Comparison of ENCODE assay signal across 25 cellular contexts in the genomic region with DNA sequence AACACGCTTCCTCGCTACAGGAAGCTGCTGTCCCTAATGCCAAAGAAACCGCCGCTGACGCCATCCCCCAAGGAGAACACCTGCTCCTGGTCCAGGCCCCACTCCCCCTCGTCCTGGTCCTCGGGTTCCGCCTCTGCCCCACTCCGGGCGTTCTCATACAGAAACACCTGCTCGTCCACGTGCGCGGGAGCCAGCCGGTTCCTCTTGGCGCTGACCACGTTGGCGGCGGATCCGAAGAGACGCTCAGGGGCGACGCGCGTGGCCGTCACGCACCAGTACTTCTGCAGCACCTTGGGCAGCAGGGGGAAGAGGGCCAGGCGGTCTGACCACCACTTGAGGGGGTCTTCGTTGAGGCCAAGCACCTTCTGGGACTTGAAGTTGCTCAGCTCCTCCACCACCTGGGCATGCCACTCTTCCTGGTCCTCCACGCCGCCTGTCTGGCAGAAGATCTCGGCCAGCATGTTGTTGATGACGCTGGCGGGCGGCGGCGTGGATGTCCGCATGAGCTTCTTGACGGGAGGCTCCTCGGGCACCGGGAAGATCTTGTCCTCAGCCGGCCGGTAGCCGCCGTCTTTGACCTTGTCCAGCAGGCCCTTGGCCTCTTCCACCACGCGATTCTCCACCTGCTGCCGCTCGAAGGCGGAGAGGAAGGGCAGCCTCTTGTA. TPM values are rescaled to one million over a fixed set of nuclear protein-coding genes. Genes with fewer than 3 reads are reported as not detected.
A peak's percentile ranks its signal among the peaks of the same experiment; 100 is the strongest.
DNase-seq lines count a peak whose midpoint lies in the region; ATAC-seq, FAIRE-seq and TF ChIP-seq lines count a peak whose summit lies in the region.
"Had no signal": no experiment of that assay in that cellular context is flagged by ENCODE, and none has a peak within 500 bp of the region (broad histone marks: within the 10 kb centered on the region; RNA-seq: fewer than 3 reads in every experiment).

No MANE protein-coding gene starts in this region.

- intact Hi-C loops in HepG2 (cut with micrococcal nuclease; ENCODE audit: unreplicated experiment), result no loop called here
- intact Hi-C loops in transverse colon (cut with DNase I; ENCODE audit: low total_unique reads), result no loop called here

- peak; percentile 22 for DNase-seq in GM20000 (ENCODE audit: low spot score)
- DNase-seq in WTC11 (ENCODE audit: low spot score), result peak; percentile 6
- DNase-seq in HepG2 (ENCODE audit: low spot score), result no peak
- DNase-seq in NCI-H226, result no peak
- DNase-seq in transverse colon, result no peak
- DNase-seq in effector CD4-positive, alpha-beta T cell, result no peak
- DNase-seq: Calu3; CD8-positive, alpha-beta T cell; DMS153; GDM1; Karpas-422; MV-4-11; NCI-H1105 treated with DMSO at 0.1 percent for 48 hours; NCI-H2029 treated with DMSO at 0.1 percent for 48 hours; NCI-H345; NCI-H524; NCI-H774; NK-92 treated with Interleukin-12 subunit alpha and Interleukin-12 subunit beta, amount 100 ng/mL, for 24 hours; SIG-M5; SK-N-SH had no signal

- ATAC-seq in WTC11 (no peak), HepG2 (no peak), HG03432 (IDR thresholded peaks at IDR 0.05; ENCODE audit: unreplicated experiment) (no peak)
- ATAC-seq: CD8-positive, alpha-beta T cell had no signal

- no peaks in the 10 kb centered on the region for H3K9me3 Mint-ChIP-seq in WTC11
- H3K9me3 Mint-ChIP-seq: CD8-positive, alpha-beta T cell; IgD-negative memory B cell had no signal

- FAIRE-seq in HepG2 (lab: Jason Lieb, UNC), result no peak
- FAIRE-seq: HTR-8/SVneo had no signal

- no peak overlapping the region for H3K4me2 ChIP-seq in HepG2 (ENCODE audit: low read depth, low read length)
- H3K4me2 ChIP-seq: SK-N-SH had no signal

- no peak overlapping the region for H2AFZ ChIP-seq in HepG2 (ENCODE audit: low read length)

- CTCF ChIA-PET in WTC11 (lab: Charles Lee), result no interaction called here
- CTCF ChIA-PET in HepG2 (lab: Yijun Ruan, JAX; ENCODE audit: low intra/inter-chr PET ratio, low total read pairs), result no interaction called here

- no TSS peak for BruUV-seq in HepG2 (replicated peaks; lab: Mats Ljungman, UMichigan)

- over 99% methylated on average over 40 of the region's 50 CpGs for WGBS in HepG2 (ENCODE audit: low lambda C conversion rate)
- 90 to 96% methylated on average over 4 to 49 of the region's 50 CpGs for WGBS in transverse colon (ENCODE audit: low coverage in 1 of 2), 2 donors

- no peak overlapping the region for H3K9ac ChIP-seq in HepG2 (ENCODE audit: insufficient read depth, low read depth, low read length)
- H3K9ac ChIP-seq: SK-N-SH had no signal

- H3K79me2 ChIP-seq in HepG2 (ENCODE audit: insufficient read depth, low read length), result peaks cover 24% of the 10 kb centered on the region

- H3K4me1 Mint-ChIP-seq in WTC11, result peaks cover 44% of the 10 kb centered on the region

- no peak for TF ChIP-seq CTCF in GM20000 (IDR thresholded peaks at IDR 0.05; ENCODE audit: extremely low read depth, missing control alignments)
- TF ChIP-seq CTCF in WTC11 (IDR thresholded peaks at IDR 0.05), result no peak
- no peak for TF ChIP-seq CTCF in HepG2 (CRISPR knock-in tag; IDR thresholded peaks at IDR 0.05)
- no peak for TF ChIP-seq CTCF in transverse colon (IDR thresholded peaks at IDR 0.05)

- no peak overlapping the region for H3K27ac Mint-ChIP-seq in WTC11
- H3K27ac Mint-ChIP-seq: CD8-positive, alpha-beta T cell had no signal

- peaks cover 47% of the 10 kb centered on the region for H3K36me3 Mint-ChIP-seq in WTC11
- H3K36me3 Mint-ChIP-seq: IgD-negative memory B cell had no signal

- H4K20me1 ChIP-seq in HepG2 (ENCODE audit: insufficient read depth, low read length), result peaks cover 13% of the 10 kb centered on the region; the same call in 1 of the 2 replicates

- no peaks in the 10 kb centered on the region for H3K27me3 Mint-ChIP-seq in WTC11 (ENCODE audit: low read depth)
- H3K27me3 Mint-ChIP-seq: IgD-negative memory B cell had no signal

- peaks cover 17 to 68% of the 10 kb centered on the region in 2 experiments for H3K36me3 ChIP-seq in HepG2 (replicated peaks in 1 of 2; ENCODE audit: control insufficient read depth in 1 of 2, insufficient read depth in 2 of 2, low read length in 2 of 2)
- H3K36me3 ChIP-seq in transverse colon, result peaks cover 0 to 46% (median 23%) of the 10 kb centered on the region in 4 donors

- no peak overlapping the region for H3K27ac ChIP-seq in HepG2 (ENCODE audit: extremely low read length, insufficient read depth, low read length)
- no peak overlapping the region for H3K27ac ChIP-seq in transverse colon
- H3K27ac ChIP-seq: RWPE1 had no signal

- H3K4me1 ChIP-seq in HepG2 (ENCODE audit: insufficient read depth, low read length), result 0 out of 2 replicates have a peak, but pooled peaks cover 15% of the 10 kb centered on the region
- peaks cover 0 to 16% (median under 1%) of the 10 kb centered on the region in 4 donors for H3K4me1 ChIP-seq in transverse colon
- H3K4me1 ChIP-seq: HAP-1 had no signal

- in situ Hi-C loops in HepG2 (cut with HindIII; ENCODE audit: extremely low pct_ligation_motif_present, low pct_unique_long_range_greater_than_20kb) (no loop called here), transverse colon (cut with MboI; ENCODE audit: low pct_ligation_motif_present in 1 of 4, low pct_unique_long_range_greater_than_20kb in 1 of 4, low sequenced_read_pairs in 3 of 4) (no loop called here)

- no peaks in the 10 kb centered on the region for H3K9me3 ChIP-seq in HepG2 (ENCODE audit: low read length)
- no peaks in the 10 kb centered on the region for H3K9me3 ChIP-seq in transverse colon
- H3K9me3 ChIP-seq: HAP-1, SK-N-SH had no signal

- POLR2A ChIA-PET in WTC11 (lab: Charles Lee), result no interaction called here
- POLR2A ChIA-PET in HepG2 (lab: Yijun Ruan, JAX), result no interaction called here

- TF ChIP-seq EP300 in HepG2 (IDR thresholded peaks at IDR 0.05; ENCODE audit: low read depth in 2 of 2, low read length in 2 of 2), result no peak
- no peak for TF ChIP-seq EP300 in HepG2 (CRISPR knock-in tag; IDR thresholded peaks at IDR 0.05; ENCODE audit: borderline replicate concordance)
- no peak for TF ChIP-seq EP300 in transverse colon (IDR thresholded peaks at IDR 0.05; ENCODE audit: low read depth)

- TF ChIP-seq RAD21 in HepG2 (CRISPR knock-in tag; IDR thresholded peaks at IDR 0.05), result no peak

- H3K4me3 Mint-ChIP-seq in WTC11, result no peak overlapping the region
- H3K4me3 Mint-ChIP-seq: CD8-positive, alpha-beta T cell; IgD-negative memory B cell had no signal

- no peak for TF ChIP-seq POLR2A in HepG2 (IDR thresholded peaks at IDR 0.05; ENCODE audit: insufficient read depth in 1 of 2, low read depth in 2 of 2, low read length in 2 of 2)
- no peak for TF ChIP-seq POLR2A in transverse colon (IDR thresholded peaks at IDR 0.05)

- no peaks in the 10 kb centered on the region for H3K27me3 ChIP-seq in HepG2 (ENCODE audit: control insufficient read depth in 1 of 2, insufficient read depth in 2 of 2, low read length in 2 of 2)
- no peaks in the 10 kb centered on the region for H3K27me3 ChIP-seq in transverse colon

- H3K4me3 ChIP-seq in HepG2 (replicated peaks in 1 of 3; ENCODE audit: insufficient read depth in 1 of 3, low read depth in 2 of 3, low read length in 3 of 3) (no peak overlapping the region), transverse colon (no peak overlapping the region)
- H3K4me3 ChIP-seq: HAP-1 had no signal

RNA-seq across cellular contexts. Expression of a gene that starts 12.0 kb away (rescaled TPM):
- total RNA-seq in WTC11 (2021) (28.2 to 34.3 TPM (median 33.4 TPM) in 3 replicates), HepG2 (2016; rRNA removed; fragmentation: Illumina TruSeq; extraction: Trizol) (11.4 and 15.5 TPM in 2 replicates), transverse colon (10 to 100 TPM; 27.9 to 39.9 (median 33.9) TPM)
- 17.0 and 17.1 TPM in 2 replicates for total RNA-seq in HepG2 (2016; cell fraction: cytosol; rRNA removed; fragmentation: Illumina TruSeq; extraction: Trizol; ENCODE audit: low read depth)
- total RNA-seq in HepG2 (2016; cell fraction: insoluble cytoplasmic fraction; rRNA removed; fragmentation: Illumina TruSeq; extraction: Trizol), result 12.0 and 16.4 TPM in 2 replicates
- total RNA-seq in HepG2 (2016; cell fraction: membrane; rRNA removed; fragmentation: Illumina TruSeq; extraction: Trizol), result 20.4 and 22.0 TPM in 2 replicates
- total RNA-seq in HepG2 (2016; cell fraction: nucleus; rRNA removed; fragmentation: Illumina TruSeq; extraction: Trizol), result 10.0 and 12.2 TPM in 2 replicates
- polyA plus RNA-seq in HepG2 (2011; rRNA removed), result 24.3 and 28.9 TPM in 2 replicates
- 43.6 and 44.6 TPM in 2 replicates for polyA plus RNA-seq in HepG2 (2011; cell fraction: cytosol; rRNA removed)
- 19.8 and 21.8 TPM in 2 replicates for polyA plus RNA-seq in HepG2 (2011; cell fraction: nucleus; rRNA removed)
- polyA plus RNA-seq in HepG2 (2012), result 27.9 and 45.4 TPM in 2 replicates
- 32.7 and 33.4 TPM in 2 replicates for polyA plus RNA-seq in HepG2 (2016; cell fraction: cytosol; fragmentation: Illumina TruSeq; extraction: Trizol; ENCODE audit: low read depth)
- polyA plus RNA-seq in HepG2 (2016; cell fraction: insoluble cytoplasmic fraction; fragmentation: Illumina TruSeq; extraction: Trizol; ENCODE audit: low read depth), result 17.5 and 19.2 TPM in 2 replicates
- polyA plus RNA-seq in HepG2 (2016; cell fraction: membrane; fragmentation: Illumina TruSeq; extraction: Trizol; ENCODE audit: low read depth), result 32.3 and 33.0 TPM in 2 replicates
- 15.6 and 21.5 TPM in 2 replicates for polyA plus RNA-seq in HepG2 (2016; cell fraction: nucleus; fragmentation: Illumina TruSeq; extraction: Trizol; ENCODE audit: insufficient read depth, low read depth)
- 43.4 and 47.9 TPM in 2 replicates for polyA minus RNA-seq in HepG2 (2011; rRNA and poly(A)+ RNA removed; ENCODE audit: low replicate concordance)
- 18.8 and 19.4 TPM in 2 replicates for polyA minus RNA-seq in HepG2 (2011; cell fraction: cytosol; rRNA and poly(A)+ RNA removed)
- 16.5 and 19.1 TPM in 2 replicates for polyA minus RNA-seq in HepG2 (2011; cell fraction: nucleus; rRNA and poly(A)+ RNA removed)

RNA-seq across cellular contexts. Expression of a gene that starts 12.0 kb away (rescaled TPM):
- 45.1 to 49.2 TPM (median 47.3 TPM) in 3 replicates for total RNA-seq in WTC11 (2021)
- 28.9 and 29.8 TPM in 2 replicates for total RNA-seq in HepG2 (2016; rRNA removed; fragmentation: Illumina TruSeq; extraction: Trizol)
- total RNA-seq in HepG2 (2016; cell fraction: cytosol; rRNA removed; fragmentation: Illumina TruSeq; extraction: Trizol; ENCODE audit: low read depth), result 4.7 and 6.3 TPM in 2 replicates
- total RNA-seq in HepG2 (2016; cell fraction: insoluble cytoplasmic fraction; rRNA removed; fragmentation: Illumina TruSeq; extraction: Trizol), result 24.4 and 29.9 TPM in 2 replicates
- 21.5 and 24.7 TPM in 2 replicates for total RNA-seq in HepG2 (2016; cell fraction: membrane; rRNA removed; fragmentation: Illumina TruSeq; extraction: Trizol)
- total RNA-seq in HepG2 (2016; cell fraction: nucleus; rRNA removed; fragmentation: Illumina TruSeq; extraction: Trizol), result 14.1 and 17.2 TPM in 2 replicates
- 20.0 and 24.1 TPM in 2 replicates for polyA plus RNA-seq in HepG2 (2011; rRNA removed)
- polyA plus RNA-seq in HepG2 (2011; cell fraction: cytosol; rRNA removed), result 17.2 and 25.9 TPM in 2 replicates
- polyA plus RNA-seq in HepG2 (2011; cell fraction: nucleus; rRNA removed), result 15.2 and 18.2 TPM in 2 replicates
- polyA plus RNA-seq in HepG2 (2012), result 18.2 TPM in 2 replicates
- polyA plus RNA-seq in HepG2 (2016; cell fraction: cytosol; fragmentation: Illumina TruSeq; extraction: Trizol; ENCODE audit: low read depth), result 3.0 and 3.2 TPM in 2 replicates
- polyA plus RNA-seq in HepG2 (2016; cell fraction: insoluble cytoplasmic fraction; fragmentation: Illumina TruSeq; extraction: Trizol; ENCODE audit: low read depth), result 25.3 and 26.7 TPM in 2 replicates
- 10.1 and 11.7 TPM in 2 replicates for polyA plus RNA-seq in HepG2 (2016; cell fraction: membrane; fragmentation: Illumina TruSeq; extraction: Trizol; ENCODE audit: low read depth)
- 17.2 and 17.7 TPM in 2 replicates for polyA plus RNA-seq in HepG2 (2016; cell fraction: nucleus; fragmentation: Illumina TruSeq; extraction: Trizol; ENCODE audit: insufficient read depth, low read depth)
- polyA minus RNA-seq in HepG2 (2011; rRNA and poly(A)+ RNA removed; ENCODE audit: low replicate concordance), result 51.4 and 60.3 TPM in 2 replicates
- 25.4 and 30.2 TPM in 2 replicates for polyA minus RNA-seq in HepG2 (2011; cell fraction: cytosol; rRNA and poly(A)+ RNA removed)
- polyA minus RNA-seq in HepG2 (2011; cell fraction: nucleus; rRNA and poly(A)+ RNA removed), result 10.9 and 13.4 TPM in 2 replicates
- total RNA-seq in transverse colon, result 10 to 100 TPM; 44.0 to 94.3 (median 67.1) TPM

Comparison
In these comparisons a context has a peak if more than half of its experiments do, and no peak if none do; other contexts are left out.
1. DNase-seq: peak in GM20000 (single experiment) and WTC11 (single experiment); none in HepG2 (single experiment), NCI-H226 (single experiment), transverse colon (single experiment) and effector CD4-positive, alpha-beta T cell (single experiment).